Comparison of ENCODE assay signal across 9 cellular contexts in genomic region chr17:59827721-59828477, GRCh38.
DNase-seq lines count a peak whose midpoint lies in the region; ATAC-seq, FAIRE-seq and TF ChIP-seq lines count a peak whose summit lies in the region.
"Had no signal": no experiment of that assay in that cellular context is flagged by ENCODE, and none has a peak within 500 bp of the region (broad histone marks: within the 10 kb centered on the region; RNA-seq: fewer than 3 reads in every experiment).

No MANE protein-coding gene starts in this region.

- H3K9me3 ChIP-seq in SK-N-SH: no peaks in the 10 kb centered on the region
- no peaks in the 10 kb centered on the region for H3K9me3 ChIP-seq in keratinocyte (ENCODE audit: control insufficient read depth, low read depth, low read length)
- H3K9me3 ChIP-seq in tibial nerve: no peaks in the 10 kb centered on the region

- H3K4me2 ChIP-seq in SK-N-SH (peak overlapping the region; percentile 67), keratinocyte (ENCODE audit: control insufficient read depth, extremely low read depth, insufficient read depth, low read depth, low read length) (peak overlapping the region; percentile 91)

- DNase-seq in activated T-cell treated with anti-CD3 and anti-CD28 coated beads, Interleukin-2, amount 50 U/mL, for 72 hours: peak in 1 of 2 donors; percentile 36
- no peak for DNase-seq in activated T-cell treated with anti-CD3 and anti-CD28 coated beads, Interleukin-2, amount 50 U/mL, for 1 hour
- DNase-seq in SK-N-SH (peak; percentile 47), keratinocyte (ENCODE audit: low read depth, low spot score) (no peak), tibial nerve (ENCODE audit: low spot score in 2 of 2) (no peak), NCI-H82 treated with DMSO at 0.1 percent for 48 hours (lab: John Stamatoyannopoulos, UW; ENCODE audit: unreplicated experiment) (no peak), H7 (no peak), GOT3 (lab: John Stamatoyannopoulos, UW) (no peak)

- peak overlapping the region; percentile 100 for H3K27ac Mint-ChIP-seq in activated T-cell treated with anti-CD3 and anti-CD28 coated beads, Interleukin-2, amount 50 U/mL, for 72 hours

- TF ChIP-seq EP300 in SK-N-SH (IDR thresholded peaks at IDR 0.05; ENCODE audit: borderline replicate concordance in 1 of 2, low read depth in 1 of 2, low read length in 1 of 2): peak; percentile 47 to 62; a peak in 2 of 4 replicates
- TF ChIP-seq EP300 in tibial nerve (IDR thresholded peaks at IDR 0.05): no peak

- H3K4me1 ChIP-seq in SK-N-SH (ENCODE audit: control insufficient read depth in 1 of 2, insufficient read depth in 2 of 2, low read depth in 1 of 2, low read length in 1 of 2): peaks cover 14 to 61% of the 10 kb centered on the region in 2 experiments
- peaks cover 53% of the 10 kb centered on the region for H3K4me1 ChIP-seq in keratinocyte (ENCODE audit: control insufficient read depth, extremely low read depth, insufficient read depth, low read length)
- H3K4me1 ChIP-seq in tibial nerve: peaks cover 5 to 73% (median 49%) of the 10 kb centered on the region in 4 donors

- TF ChIP-seq CTCF in SK-N-SH (IDR thresholded peaks at IDR 0.05) (no peak), keratinocyte (optimal IDR thresholded peaks at IDR 0.05 in 1 of 3, IDR thresholded peaks at IDR 0.05 in 1 of 3, conservative IDR thresholded peaks at IDR 0.05 in 1 of 3; ENCODE audit: extremely low read depth in 1 of 3, insufficient read depth in 2 of 3, low read length in 3 of 3) (no peak), tibial nerve (IDR thresholded peaks at IDR 0.05) (no peak)

- H3K9ac ChIP-seq in SK-N-SH: peak overlapping the region; percentile 95
- H3K9ac ChIP-seq in keratinocyte (ENCODE audit: control insufficient read depth, extremely low read depth, insufficient read depth, low read length): peak overlapping the region; percentile 77

- H3K27me3 ChIP-seq in SK-N-SH (ENCODE audit: insufficient read depth) (no peaks in the 10 kb centered on the region), keratinocyte (ENCODE audit: control insufficient read depth, extremely low read depth, insufficient read depth, low read length) (no peaks in the 10 kb centered on the region), tibial nerve (no peaks in the 10 kb centered on the region), H7 (ENCODE audit: control insufficient read depth, insufficient read depth, low read length) (no peaks in the 10 kb centered on the region)

- H3F3A ChIP-seq in SK-N-SH (replicated peaks; ENCODE audit: insufficient read depth): peaks cover 65% of the 10 kb centered on the region

- H3K9me1 ChIP-seq in keratinocyte (ENCODE audit: control insufficient read depth, extremely low read depth, insufficient read depth, low read length): no peaks in the 10 kb centered on the region

- H3K27me3 Mint-ChIP-seq in activated T-cell treated with anti-CD3 and anti-CD28 coated beads, Interleukin-2, amount 50 U/mL, for 72 hours (ENCODE audit: low read depth): no peaks in the 10 kb centered on the region

- H3K36me3 ChIP-seq in SK-N-SH (replicated peaks in 1 of 2; ENCODE audit: control insufficient read depth in 1 of 2, insufficient read depth in 2 of 2, low read length in 1 of 2) (peaks cover 0 to 7% of the 10 kb centered on the region in 2 experiments), keratinocyte (ENCODE audit: control insufficient read depth in 2 of 2, extremely low read depth in 1 of 2, insufficient read depth in 2 of 2, low read length in 2 of 2) (no peaks in the 10 kb centered on the region), tibial nerve (peaks cover 0 to 3% (median 0%) of the 10 kb centered on the region in 3 donors), H7 (replicated peaks; ENCODE audit: control insufficient read depth, insufficient read depth, low read length) (no peaks in the 10 kb centered on the region)

- no peak for TF ChIP-seq RAD21 in SK-N-SH (IDR thresholded peaks at IDR 0.05; ENCODE audit: low read length)

- H3K4me3 Mint-ChIP-seq in activated T-cell treated with anti-CD3 and anti-CD28 coated beads, Interleukin-2, amount 50 U/mL, for 72 hours: peak overlapping the region; percentile 77 to 100

- no peaks in the 10 kb centered on the region for H4K20me1 ChIP-seq in SK-N-SH (ENCODE audit: insufficient read depth)
- no peaks in the 10 kb centered on the region for H4K20me1 ChIP-seq in keratinocyte (ENCODE audit: control insufficient read depth, extremely low read depth, insufficient read depth, low read length)

- no peak for TF ChIP-seq POLR2A in tibial nerve (IDR thresholded peaks at IDR 0.05)

- peak overlapping the region; percentile 87 to 100 for H3K27ac ChIP-seq in SK-N-SH (ENCODE audit: low read depth in 2 of 2, low read length in 1 of 2)
- peak overlapping the region; percentile 95 for H3K27ac ChIP-seq in keratinocyte (ENCODE audit: control insufficient read depth, insufficient read depth, low read length)
- H3K27ac ChIP-seq in tibial nerve: peak overlapping the region in 3 of 4 donors; percentile 78 to 92 (median 91)

- H3K9me2 ChIP-seq in SK-N-SH: no peaks in the 10 kb centered on the region

- H2AFZ ChIP-seq in SK-N-SH (ENCODE audit: low read depth) (no peak overlapping the region), keratinocyte (ENCODE audit: control insufficient read depth, low read length) (no peak overlapping the region)

- dilution Hi-C loops in keratinocyte (cut with MboI; ENCODE audit: extremely low pct_ligation_motif_present, low sequenced_read_pairs): no loop called here

- peaks cover 13 to 24% of the 10 kb centered on the region in 2 donors for H3K36me3 Mint-ChIP-seq in activated T-cell treated with anti-CD3 and anti-CD28 coated beads, Interleukin-2, amount 50 U/mL, for 72 hours (ENCODE audit: insufficient read depth in 2 of 2)

- peaks cover 89% of the 10 kb centered on the region for H3K4me1 Mint-ChIP-seq in activated T-cell treated with anti-CD3 and anti-CD28 coated beads, Interleukin-2, amount 50 U/mL, for 72 hours (ENCODE audit: low read depth)

- ATAC-seq in activated T-cell treated with anti-CD3 and anti-CD28 coated beads, Interleukin-2, amount 50 U/mL, for 72 hours (replicated peaks in 1 of 2): peak in 1 of 2 donors; percentile 6
- ATAC-seq: sciatic nerve had no signal

- H3K79me2 ChIP-seq in SK-N-SH (ENCODE audit: insufficient read depth): peaks cover 65% of the 10 kb centered on the region
- H3K79me2 ChIP-seq in keratinocyte (ENCODE audit: control insufficient read depth, insufficient read depth, low read length): peaks cover 11% of the 10 kb centered on the region

- no peak overlapping the region for H3K4me3 ChIP-seq in SK-N-SH (ENCODE audit: low read depth in 2 of 2, low read length in 1 of 2)
- peak overlapping the region in 2 of 3 experiments; percentile 51 to 67 for H3K4me3 ChIP-seq in keratinocyte (ENCODE audit: control insufficient read depth in 2 of 3, extremely low read depth in 1 of 3, insufficient read depth in 2 of 3, low read depth in 1 of 3, low read length in 3 of 3)
- H3K4me3 ChIP-seq in tibial nerve: no peak overlapping the region
- no peak overlapping the region for H3K4me3 ChIP-seq in H7 (ENCODE audit: insufficient read depth, low read depth, low read length)

- CTCF ChIA-PET in SK-N-SH (lab: Yijun Ruan, JAX): interaction anchor here (0.9 to 1.6 kb wide), 5 partner anchors 10 to 86 kb away, joined by 3 to 6 read pairs (median 4); no protein-coding TSS in a partner anchor

- H3K9me3 Mint-ChIP-seq in activated T-cell treated with anti-CD3 and anti-CD28 coated beads, Interleukin-2, amount 50 U/mL, for 72 hours: no peaks in the 10 kb centered on the region

- FAIRE-seq in keratinocyte (lab: Jason Lieb, UNC): no peak

- 43% methylated on average over 5 of the region's 5 CpGs for WGBS in SK-N-SH (ENCODE audit: low lambda C conversion rate)
- WGBS in tibial nerve, 2 donors: 90 to 92% methylated on average over 5 of the region's 5 CpGs

- POLR2A ChIA-PET in SK-N-SH (lab: Yijun Ruan, JAX): interaction anchor here (0.5 kb wide), 1 partner anchor 19 kb away, joined by 3 read pairs; no protein-coding TSS in a partner anchor

TF ChIP-seq in SK-N-SH, 30 proteins besides CTCF, POLR2A, EP300 and RAD21 (continues in another document):
- TF ChIP-seq GABPA (IDR thresholded peaks at IDR 0.05; ENCODE audit: low read depth) (no peak), SMC3 (IDR thresholded peaks at IDR 0.05; ENCODE audit: low read depth, low read length) (no peak), POLR2AphosphoS5 (IDR thresholded peaks at IDR 0.05; ENCODE audit: low read depth, low read length) (peak; percentile 85), RCOR1 (IDR thresholded peaks at IDR 0.05; ENCODE audit: low read length) (no peak), TCF12 (IDR thresholded peaks at IDR 0.05) (peak; percentile 93), FOXJ3 (CRISPR knock-in tag; IDR thresholded peaks at IDR 0.05) (no peak), SIN3A (IDR thresholded peaks at IDR 0.05; ENCODE audit: borderline replicate concordance, low read depth, low read length) (0 out of 2 replicates have a peak, but pooled peaks have one; percentile 77), MAX (IDR thresholded peaks at IDR 0.05; ENCODE audit: low read depth) (peak; percentile 47; the same call in 1 of the 2 replicates), ZBTB33 (IDR thresholded peaks at IDR 0.05; ENCODE audit: borderline replicate concordance, low read depth) (no peak), JUND (IDR thresholded peaks at IDR 0.05) (peak; percentile 45; the same call in 1 of the 2 replicates), GATA2 (CRISPR knock-in tag; IDR thresholded peaks at IDR 0.05) (no peak), RFX5 (IDR thresholded peaks at IDR 0.05; ENCODE audit: low read length) (0 out of 2 replicates have a peak, but pooled peaks have one; percentile 7), FOXM1 (IDR thresholded peaks at IDR 0.05; ENCODE audit: low read depth) (peak; percentile 42; the same call in 1 of the 2 replicates), MEF2A (IDR thresholded peaks at IDR 0.05; ENCODE audit: borderline replicate concordance, low read depth) (peak; percentile 32; the same call in 1 of the 2 replicates)

Comparison
In these comparisons a context has a peak if more than half of its experiments do, and no peak if none do; other contexts are left out.
1. H3K4me3 ChIP-seq: peak in keratinocyte (2 of 3); none in SK-N-SH (0 of 2), tibial nerve (0 of 4) and H7 (single experiment).
2. Peak in every context shown above with its lines, with median percentiles within 50 percentile points of each other: H3K27ac ChIP-seq.